Comparison of ENCODE assay signal across 11 cellular contexts in the genomic region with DNA sequence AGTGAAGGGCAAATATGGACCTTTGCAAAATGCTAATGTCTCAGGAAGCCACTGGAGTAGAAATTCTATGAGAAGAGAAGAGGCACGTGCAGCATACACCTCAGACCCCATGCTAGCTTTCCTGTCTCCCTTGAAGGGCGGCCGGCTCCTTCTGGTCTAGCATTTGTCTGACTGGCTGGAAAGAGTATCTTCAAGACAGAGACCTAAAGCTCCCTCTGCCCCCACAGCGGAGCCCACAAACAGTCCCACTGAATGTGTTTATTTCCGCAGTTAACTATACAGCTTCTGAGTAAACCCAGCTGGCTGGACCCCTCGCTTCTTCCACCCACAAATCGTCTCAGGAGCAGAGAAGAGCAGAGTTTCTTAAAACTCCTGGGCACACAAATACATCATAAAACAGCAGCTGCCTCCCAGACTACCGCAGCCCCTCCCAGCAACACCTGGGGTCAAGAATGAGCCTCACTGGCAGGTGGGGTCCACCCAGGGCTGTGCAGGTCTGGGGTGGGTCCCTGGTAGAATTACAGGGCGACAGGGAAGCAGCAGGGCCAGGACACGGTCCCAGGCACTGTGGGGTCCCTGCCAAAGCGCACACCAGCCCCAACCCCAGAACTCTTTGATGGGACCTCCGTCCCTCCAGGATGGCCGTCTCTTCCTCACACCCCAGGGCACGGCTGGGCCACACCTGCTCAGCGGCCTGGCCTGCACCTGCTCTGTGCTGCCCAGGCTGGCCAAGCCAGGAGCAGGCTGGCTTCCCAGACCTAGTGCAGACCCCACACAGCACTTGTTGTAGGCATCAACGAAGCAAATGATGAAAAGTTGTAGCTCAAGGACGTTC.
"Had no signal": no experiment of that assay in that cellular context is flagged by ENCODE, and none has a peak within 500 bp of the region (broad histone marks: within the 10 kb centered on the region; RNA-seq: fewer than 3 reads in every experiment).

No MANE protein-coding gene starts in this region.

- H3K4me1 ChIP-seq: adrenal gland, prostate gland had no signal

- H3K27me3 Mint-ChIP-seq: type B pancreatic cell had no signal

- H3K9me3 Mint-ChIP-seq: activated T-helper 2 cell treated with anti-CD3 and anti-CD28 coated beads, Interferon-gamma antibody, Interleukin-2, Interleukin-4, amounts not matched to agents 10 μg/mL and 5 μg/mL and 100 μg/mL, durations not matched to agents 14 hours and 24 hours and 36 hours; stimulated activated naive B cell treated with anti-CD40 and anti-IgM and Interleukin-4, amounts not matched to agents 10 μg/mL and 1 μg/mL and 100 μg/mL, for 72 hours; type B pancreatic cell had no signal

- H3K4me1 Mint-ChIP-seq: stimulated activated naive B cell treated with anti-CD40 and anti-IgM and Interleukin-4, amounts not matched to agents 10 μg/mL and 1 μg/mL and 100 μg/mL, for 72 hours had no signal

- H3K36me3 ChIP-seq: adrenal gland, prostate gland had no signal

- H3K27ac Mint-ChIP-seq: activated T-helper 2 cell treated with anti-CD3 and anti-CD28 coated beads, Interferon-gamma antibody, Interleukin-2, Interleukin-4, amounts not matched to agents 10 μg/mL and 5 μg/mL and 100 μg/mL, durations not matched to agents 14 hours and 24 hours and 36 hours; stimulated activated naive B cell treated with anti-CD40 and anti-IgM and Interleukin-4, amounts not matched to agents 10 μg/mL and 1 μg/mL and 100 μg/mL, for 72 hours had no signal

- H3K4me3 ChIP-seq: adrenal gland, dorsolateral prefrontal cortex, prostate gland had no signal

- H3K27me3 ChIP-seq: adrenal gland, dorsolateral prefrontal cortex had no signal

- H3K9me3 ChIP-seq: adrenal gland, prostate gland had no signal

- H3K36me3 Mint-ChIP-seq: stimulated activated naive B cell treated with anti-CD40 and anti-IgM and Interleukin-4, amounts not matched to agents 10 μg/mL and 1 μg/mL and 100 μg/mL, for 72 hours had no signal

- H3K4me3 Mint-ChIP-seq: stimulated activated naive B cell treated with anti-CD40 and anti-IgM and Interleukin-4, amounts not matched to agents 10 μg/mL and 1 μg/mL and 100 μg/mL, for 72 hours had no signal

- ATAC-seq: activated CD4-positive, CD25-positive, alpha-beta regulatory T cell treated with anti-CD3 and anti-CD28 coated beads, Interleukin-2, amount 50 U/mL, for 24 hours; stimulated activated naive B cell treated with anti-CD40 and anti-IgM and Interleukin-4, amounts not matched to agents 10 μg/mL and 1 μg/mL and 100 μg/mL, for 72 hours had no signal

- H3K27ac ChIP-seq: adrenal gland, dorsolateral prefrontal cortex, prostate gland had no signal

- DNase-seq: activated naive CD4-positive, alpha-beta T cell treated with anti-CD3 and anti-CD28 coated beads, Interleukin-2, amount 50 U/mL, for 16 hours; adrenal gland; dorsolateral prefrontal cortex; glutamatergic neuron; stimulated activated CD4-positive, alpha-beta T cell treated with anti-CD3 and anti-CD28 coated beads, Interleukin-2, amount 100 ng/mL, for 24 hours; stimulated activated naive B cell treated with anti-CD40 and anti-IgM and Interleukin-4, amounts not matched to agents 10 μg/mL and 1 μg/mL and 100 μg/mL, for 72 hours; substantia nigra had no signal
